24 cellular contexts compared by ENCODE assay signal in genomic region chr2:138831154-138831553, GRCh38. TPM values are rescaled to one million over a fixed set of nuclear protein-coding genes. Genes with fewer than 3 reads are reported as not detected.
"Had no signal": no experiment of that assay in that cellular context is flagged by ENCODE, and none has a peak within 500 bp of the region (broad histone marks: within the 10 kb centered on the region; RNA-seq: fewer than 3 reads in every experiment).

No MANE protein-coding gene starts in this region.

- H3K9me3 ChIP-seq: SJSA1 had no signal

- H3K4me3 ChIP-seq: SJSA1, SK-N-MC had no signal

- H3K4me1 ChIP-seq: SJSA1 had no signal

- H3K27ac ChIP-seq: SJSA1, SK-N-MC had no signal

- DNase-seq: IMR-90, Karpas-422, KG1, MM.1S, MV-4-11, NCI-H1048, NCI-H1105, NCI-H1417, NCI-H1436 treated with DMSO at 0.1 percent for 48 hours, NCI-H1694, NCI-H1930, NCI-H2081, NCI-H2107, NCI-H2227 treated with DMSO at 0.1 percent for 48 hours, NCI-H524, NCI-H526 treated with DMSO at 0.1 percent for 48 hours, NCI-H748 treated with DMSO at 0.1 percent for 48 hours, Right ventricle myocardium superior, RPMI8226, SIG-M5 had no signal

- H3K36me3 ChIP-seq: SJSA1 had no signal

- H3K27me3 ChIP-seq: SJSA1 had no signal

RNA-seq across cellular contexts. Expression of gene NXPH2, which starts 51.0 kb away (rescaled TPM):
- total RNA-seq: HT-29, IMR-90, M059J, Right ventricle myocardium superior had no signal
- polyA plus RNA-seq: IMR-90 had no signal
